ENCODE assay signal across 1 cellular context in the genomic region with DNA sequence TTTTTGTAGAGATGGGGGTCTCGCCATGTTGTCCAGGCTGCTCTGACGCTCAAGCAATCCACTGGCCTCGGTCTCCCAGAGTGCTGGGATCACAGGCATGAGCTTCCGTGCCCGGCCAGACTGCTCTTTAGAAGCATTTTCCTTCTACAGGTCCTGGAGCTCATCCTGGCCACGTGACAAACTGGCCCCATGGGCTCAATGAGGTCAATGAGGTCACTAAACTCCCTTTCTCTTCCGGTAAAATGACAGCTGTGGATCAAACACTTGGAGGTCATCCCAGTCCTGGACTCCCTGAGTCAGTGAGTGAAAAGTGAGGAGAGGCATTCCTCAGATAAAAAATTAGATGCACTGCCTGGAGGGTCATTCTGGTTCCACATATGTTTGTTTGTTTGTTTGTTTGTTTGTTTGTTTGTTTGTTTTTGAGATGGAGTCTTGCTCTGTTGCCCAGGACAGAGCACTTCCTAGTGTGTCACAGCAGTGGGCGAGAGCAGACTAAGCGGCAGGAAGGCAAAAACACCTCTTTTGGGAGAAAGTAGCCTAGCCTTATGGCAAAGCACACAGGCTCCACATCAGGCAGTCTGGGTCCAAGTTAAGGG.
A peak's percentile ranks its signal among the peaks of the same experiment; 100 is the strongest.
TF ChIP-seq lines count a peak whose summit lies in the region.

No MANE protein-coding gene starts in this region.

TF ChIP-seq in PFSK-1, 5 proteins besides CTCF, POLR2A, EP300 and RAD21 (continued from another document):
- TF ChIP-seq, protein P1, sequence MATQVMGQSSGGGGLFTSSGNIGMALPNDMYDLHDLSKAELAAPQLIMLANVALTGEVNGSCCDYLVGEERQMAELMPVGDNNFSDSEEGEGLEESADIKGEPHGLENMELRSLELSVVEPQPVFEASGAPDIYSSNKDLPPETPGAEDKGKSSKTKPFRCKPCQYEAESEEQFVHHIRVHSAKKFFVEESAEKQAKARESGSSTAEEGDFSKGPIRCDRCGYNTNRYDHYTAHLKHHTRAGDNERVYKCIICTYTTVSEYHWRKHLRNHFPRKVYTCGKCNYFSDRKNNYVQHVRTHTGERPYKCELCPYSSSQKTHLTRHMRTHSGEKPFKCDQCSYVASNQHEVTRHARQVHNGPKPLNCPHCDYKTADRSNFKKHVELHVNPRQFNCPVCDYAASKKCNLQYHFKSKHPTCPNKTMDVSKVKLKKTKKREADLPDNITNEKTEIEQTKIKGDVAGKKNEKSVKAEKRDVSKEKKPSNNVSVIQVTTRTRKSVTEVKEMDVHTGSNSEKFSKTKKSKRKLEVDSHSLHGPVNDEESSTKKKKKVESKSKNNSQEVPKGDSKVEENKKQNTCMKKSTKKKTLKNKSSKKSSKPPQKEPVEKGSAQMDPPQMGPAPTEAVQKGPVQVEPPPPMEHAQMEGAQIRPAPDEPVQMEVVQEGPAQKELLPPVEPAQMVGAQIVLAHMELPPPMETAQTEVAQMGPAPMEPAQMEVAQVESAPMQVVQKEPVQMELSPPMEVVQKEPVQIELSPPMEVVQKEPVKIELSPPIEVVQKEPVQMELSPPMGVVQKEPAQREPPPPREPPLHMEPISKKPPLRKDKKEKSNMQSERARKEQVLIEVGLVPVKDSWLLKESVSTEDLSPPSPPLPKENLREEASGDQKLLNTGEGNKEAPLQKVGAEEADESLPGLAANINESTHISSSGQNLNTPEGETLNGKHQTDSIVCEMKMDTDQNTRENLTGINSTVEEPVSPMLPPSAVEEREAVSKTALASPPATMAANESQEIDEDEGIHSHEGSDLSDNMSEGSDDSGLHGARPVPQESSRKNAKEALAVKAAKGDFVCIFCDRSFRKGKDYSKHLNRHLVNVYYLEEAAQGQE (IDR thresholded peaks at IDR 0.05; ENCODE audit: insufficient read depth in 1 of 2, low read depth in 2 of 2, low read length in 2 of 2), result no peak
- TF ChIP-seq FOXP2 (optimal IDR thresholded peaks at IDR 0.05; ENCODE audit: borderline replicate concordance, extremely low read depth, extremely low read length, insufficient read depth) (peak; percentile 58), POLR2AphosphoS5 (IDR thresholded peaks at IDR 0.05; ENCODE audit: low read depth, low read length) (no peak), SIN3A (IDR thresholded peaks at IDR 0.05; ENCODE audit: borderline replicate concordance, insufficient read depth, low read length) (no peak)
